Comparison of ENCODE assay signal across 8 cellular contexts in the genomic region with DNA sequence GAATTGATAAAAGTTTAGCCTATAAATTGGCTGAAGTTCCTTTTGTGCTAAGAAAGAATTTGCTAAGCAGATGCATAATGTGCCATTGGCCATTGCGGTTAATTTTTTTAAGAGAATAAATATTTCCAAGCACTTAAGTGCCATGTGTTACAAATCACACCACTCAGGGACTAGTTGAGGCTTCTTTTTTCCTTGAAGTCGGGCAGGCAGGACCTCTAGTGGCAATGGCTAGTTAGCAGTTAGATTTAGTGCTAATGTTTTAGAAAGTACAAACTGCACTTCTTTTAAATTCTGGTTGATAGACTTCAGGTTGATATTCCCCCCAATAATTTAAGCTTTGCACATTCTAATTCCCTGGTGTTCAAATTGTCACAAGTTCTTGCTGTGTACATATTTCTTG.
DNase-seq lines count a peak whose midpoint lies in the region; ATAC-seq, FAIRE-seq and TF ChIP-seq lines count a peak whose summit lies in the region.

No MANE protein-coding gene starts in this region.

- H3K27ac Mint-ChIP-seq in immature natural killer cell: no peak overlapping the region

- H3K9me3 ChIP-seq in BE2C (no peaks in the 10 kb centered on the region), keratinocyte (ENCODE audit: control insufficient read depth, low read depth, low read length) (no peaks in the 10 kb centered on the region), MG63 (no peaks in the 10 kb centered on the region), esophagus muscularis mucosa (no peaks in the 10 kb centered on the region)

- H3K27me3 ChIP-seq in BE2C (no peaks in the 10 kb centered on the region), keratinocyte (ENCODE audit: control insufficient read depth, extremely low read depth, insufficient read depth, low read length) (no peaks in the 10 kb centered on the region), MG63 (no peaks in the 10 kb centered on the region; the same call in 1 of the 2 replicates), esophagus muscularis mucosa (no peaks in the 10 kb centered on the region)

- DNase-seq in BE2C: no peak
- DNase-seq in HEK293T (ENCODE audit: extremely low spot score): peak; percentile 21
- DNase-seq in keratinocyte (ENCODE audit: low read depth, low spot score): no peak
- DNase-seq in MG63: no peak
- no peak for DNase-seq in esophagus muscularis mucosa (ENCODE audit: extremely low spot score)
- DNase-seq in immature natural killer cell: no peak

- peak; percentile 46 for TF ChIP-seq CTCF in BE2C (IDR thresholded peaks at IDR 0.05; ENCODE audit: low read depth, low read length)
- TF ChIP-seq CTCF in WI38 (IDR thresholded peaks at IDR 0.05; ENCODE audit: low read depth, low read length): peak; percentile 39; the same call in 1 of the 2 replicates
- TF ChIP-seq CTCF in keratinocyte (optimal IDR thresholded peaks at IDR 0.05 in 1 of 3, IDR thresholded peaks at IDR 0.05 in 1 of 3, conservative IDR thresholded peaks at IDR 0.05 in 1 of 3; ENCODE audit: extremely low read depth in 1 of 3, insufficient read depth in 2 of 3, low read length in 3 of 3): peak in 2 of 3 experiments; percentile 24 to 67
- peak in 1 of 3 experiments; percentile 12 for TF ChIP-seq CTCF in esophagus muscularis mucosa (IDR thresholded peaks at IDR 0.05)

- H2AFZ ChIP-seq in keratinocyte (ENCODE audit: control insufficient read depth, low read length): no peak overlapping the region

- H3K4me3 Mint-ChIP-seq in immature natural killer cell: no peak overlapping the region

- H3K4me3 ChIP-seq in BE2C (ENCODE audit: low read depth, low read length) (no peak overlapping the region), WI38 (ENCODE audit: low read depth, low read length) (no peak overlapping the region), keratinocyte (ENCODE audit: control insufficient read depth in 2 of 3, extremely low read depth in 1 of 3, insufficient read depth in 2 of 3, low read depth in 1 of 3, low read length in 3 of 3) (no peak overlapping the region), MG63 (no peak overlapping the region), esophagus muscularis mucosa (no peak overlapping the region)

- H3K36me3 Mint-ChIP-seq in immature natural killer cell: no peaks in the 10 kb centered on the region

- CTCF ChIA-PET in HEK293T (lab: Yijun Ruan, JAX): interaction anchor here (1.4 kb wide), 1 partner anchor 10 kb away, joined by 3 read pairs; no protein-coding TSS in a partner anchor

- peaks cover 0 to 8% (median 0%) of the 10 kb centered on the region in 6 donors for H3K9me3 Mint-ChIP-seq in immature natural killer cell

- 34% methylated on average over 2 of the region's 2 CpGs for WGBS in esophagus muscularis mucosa

- peaks cover 0 to 12% (median 4%) of the 10 kb centered on the region in 3 donors for H3K27me3 Mint-ChIP-seq in immature natural killer cell (ENCODE audit: low read depth in 3 of 3)

- H4K20me1 ChIP-seq in keratinocyte (ENCODE audit: control insufficient read depth, extremely low read depth, insufficient read depth, low read length): no peaks in the 10 kb centered on the region

- POLR2A ChIA-PET in HEK293T (lab: Yijun Ruan, JAX): no interaction called here

- ATAC-seq in GM21447 (IDR thresholded peaks at IDR 0.05; ENCODE audit: unreplicated experiment): no peak

- TF ChIP-seq EP300 in esophagus muscularis mucosa (IDR thresholded peaks at IDR 0.05): no peak

- H3K36me3 ChIP-seq in BE2C (no peaks in the 10 kb centered on the region), keratinocyte (ENCODE audit: control insufficient read depth in 2 of 2, extremely low read depth in 1 of 2, insufficient read depth in 2 of 2, low read length in 2 of 2) (no peaks in the 10 kb centered on the region), MG63 (no peaks in the 10 kb centered on the region), esophagus muscularis mucosa (no peaks in the 10 kb centered on the region)

- no peak for FAIRE-seq in keratinocyte (lab: Jason Lieb, UNC)

- intact Hi-C loops in esophagus muscularis mucosa (cut with DNase I): no loop called here

- no peaks in the 10 kb centered on the region for H3K9me1 ChIP-seq in keratinocyte (ENCODE audit: control insufficient read depth, extremely low read depth, insufficient read depth, low read length)

- H3K4me1 ChIP-seq in BE2C: no peaks in the 10 kb centered on the region
- no peaks in the 10 kb centered on the region for H3K4me1 ChIP-seq in keratinocyte (ENCODE audit: control insufficient read depth, extremely low read depth, insufficient read depth, low read length)
- H3K4me1 ChIP-seq in esophagus muscularis mucosa: no peaks in the 10 kb centered on the region

- no peak overlapping the region for H3K9ac ChIP-seq in keratinocyte (ENCODE audit: control insufficient read depth, extremely low read depth, insufficient read depth, low read length)

- no peak overlapping the region for H3K4me2 ChIP-seq in keratinocyte (ENCODE audit: control insufficient read depth, extremely low read depth, insufficient read depth, low read depth, low read length)

- no peak for TF ChIP-seq POLR2A in esophagus muscularis mucosa (IDR thresholded peaks at IDR 0.05; ENCODE audit: low read depth)

- no peaks in the 10 kb centered on the region for H3K4me1 Mint-ChIP-seq in immature natural killer cell

- dilution Hi-C loops in keratinocyte (cut with MboI; ENCODE audit: extremely low pct_ligation_motif_present, low sequenced_read_pairs): no loop called here

- H3K27ac ChIP-seq in keratinocyte (ENCODE audit: control insufficient read depth, insufficient read depth, low read length) (no peak overlapping the region), esophagus muscularis mucosa (replicated peaks in 1 of 4) (no peak overlapping the region)

- H3K79me2 ChIP-seq in keratinocyte (ENCODE audit: control insufficient read depth, insufficient read depth, low read length): no peaks in the 10 kb centered on the region

TF ChIP-seq in HEK293T, 16 proteins besides CTCF, POLR2A, EP300 and RAD21:
- TF ChIP-seq L3MBTL2 (conservative IDR thresholded peaks at IDR 0.05) (no peak), FOXA1 (IDR thresholded peaks at IDR 0.05) (no peak), SP1 (IDR thresholded peaks at IDR 0.05) (no peak)
